Comparison of ENCODE assay signal across 8 cellular contexts in genomic region chr16:19067349-19068236, GRCh38. TPM values are rescaled to one million over a fixed set of nuclear protein-coding genes. Genes with fewer than 3 reads are reported as not detected.
DNase-seq lines count a peak whose midpoint lies in the region; ATAC-seq and TF ChIP-seq lines count a peak whose summit lies in the region.

TSS of gene COQ7 (plus strand) at chr16:19067614. CDS start at chr16:19067665, 51 bp downstream.

- peak within 1 kb of the TSS; percentile 99 for H2AFZ ChIP-seq in SK-N-SH (ENCODE audit: low read depth)

- peak in 1 of 2 donors; percentile 49 for TF ChIP-seq POLR2A in gastroesophageal sphincter (IDR thresholded peaks at IDR 0.05)

- TF ChIP-seq RAD21 in SK-N-SH (IDR thresholded peaks at IDR 0.05; ENCODE audit: low read length): no peak

- peak; percentile 99 for DNase-seq in GM04503 (ENCODE audit: low read depth)
- peak; percentile 82 for DNase-seq in NCI-H1048 (lab: John Stamatoyannopoulos, UW)
- peak; percentile 95 for DNase-seq in SK-N-SH
- DNase-seq in activated naive CD4-positive, alpha-beta T cell treated with anti-CD3 and anti-CD28 coated beads, Interleukin-2, amount 50 U/mL, for 16 hours: peak; percentile 99
- DNase-seq in substantia nigra (lab: John Stamatoyannopoulos, UW): peak; percentile 82 to 99 (median 95)

- ATAC-seq in HG02571 (IDR thresholded peaks at IDR 0.05; ENCODE audit: unreplicated experiment): peak; percentile 90
- peak; percentile 98 for ATAC-seq in gastroesophageal sphincter

- peak within 1 kb of the TSS; percentile 92 to 99 for H3K27ac ChIP-seq in SK-N-SH (ENCODE audit: low read depth in 2 of 2, low read length in 1 of 2)
- H3K27ac ChIP-seq in gastroesophageal sphincter: peak within 1 kb of the TSS; percentile 95 to 99 (median 98)
- peak within 1 kb of the TSS; percentile 99 for H3K27ac ChIP-seq in neutrophil
- peak within 1 kb of the TSS; percentile 98 for H3K27ac ChIP-seq in substantia nigra (ENCODE audit: low read depth, low read length, poor library complexity, severe bottlenecking)

- no peak for TF ChIP-seq CTCF in SK-N-SH (IDR thresholded peaks at IDR 0.05)
- peak in 2 of 4 experiments; percentile 10 to 11 for TF ChIP-seq CTCF in gastroesophageal sphincter (IDR thresholded peaks at IDR 0.05)
- TF ChIP-seq CTCF in neutrophil (IDR thresholded peaks at IDR 0.05): peak; percentile 34

- H3F3A ChIP-seq in SK-N-SH (replicated peaks; ENCODE audit: insufficient read depth): no peaks in the 10 kb centered on the region

- H3K36me3 ChIP-seq in SK-N-SH (replicated peaks in 1 of 2; ENCODE audit: control insufficient read depth in 1 of 2, insufficient read depth in 2 of 2, low read length in 1 of 2) (no peaks in the 10 kb centered on the region), gastroesophageal sphincter (peaks cover 0 to 13% of the 10 kb centered on the region in 2 donors), neutrophil (no peaks in the 10 kb centered on the region)

- H3K9me3 ChIP-seq in SK-N-SH: no peaks in the 10 kb centered on the region
- H3K9me3 ChIP-seq in gastroesophageal sphincter: no peaks in the 10 kb centered on the region
- no peaks in the 10 kb centered on the region for H3K9me3 ChIP-seq in neutrophil

- H4K20me1 ChIP-seq in SK-N-SH (ENCODE audit: insufficient read depth): no peaks in the 10 kb centered on the region

- H3K27me3 ChIP-seq in SK-N-SH (ENCODE audit: insufficient read depth) (no peaks in the 10 kb centered on the region), gastroesophageal sphincter (no peaks in the 10 kb centered on the region), neutrophil (no peaks in the 10 kb centered on the region)

- H3K9me2 ChIP-seq in SK-N-SH: no peaks in the 10 kb centered on the region

- peak within 1 kb of the TSS; percentile 97 for H3K9ac ChIP-seq in SK-N-SH

- TF ChIP-seq EP300 in SK-N-SH (IDR thresholded peaks at IDR 0.05; ENCODE audit: borderline replicate concordance in 1 of 2, low read depth in 1 of 2, low read length in 1 of 2) (no peak), gastroesophageal sphincter (IDR thresholded peaks at IDR 0.05) (peak; percentile 73)

- peaks cover 13% of the 10 kb centered on the region for H3K79me2 ChIP-seq in SK-N-SH (ENCODE audit: insufficient read depth)

- WGBS in SK-N-SH (ENCODE audit: low lambda C conversion rate): under 1% methylated on average over 34 of the region's 68 CpGs
- 0 to 3% methylated on average over 8 to 12 of the region's 68 CpGs for WGBS in gastroesophageal sphincter (ENCODE audit: low coverage in 1 of 2), 2 donors

- H3K4me1 ChIP-seq in SK-N-SH (ENCODE audit: control insufficient read depth in 1 of 2, insufficient read depth in 2 of 2, low read depth in 1 of 2, low read length in 1 of 2): no peaks in the 10 kb centered on the region; a peak in 1 of 4 replicates
- H3K4me1 ChIP-seq in gastroesophageal sphincter: peaks cover 0 to 28% (median 7%) of the 10 kb centered on the region in 3 donors
- H3K4me1 ChIP-seq in neutrophil (ENCODE audit: control insufficient read depth in 1 of 2, insufficient read depth in 1 of 2, low read depth in 1 of 2, low read length in 1 of 2): peaks cover 23 to 26% of the 10 kb centered on the region in 2 experiments

- H3K4me2 ChIP-seq in SK-N-SH: peak within 1 kb of the TSS; percentile 76

- CTCF ChIA-PET in SK-N-SH (lab: Yijun Ruan, JAX): interaction anchor here (1.2 to 4.3 kb wide), 3 partner anchors 18 to 435 kb away, joined by 5 to 16 read pairs (median 6); partner anchors contain the start of gene TMC7

- H3K4me3 ChIP-seq in SK-N-SH (ENCODE audit: low read depth in 2 of 2, low read length in 1 of 2) (peak within 1 kb of the TSS; percentile 74 to 94), gastroesophageal sphincter (peak within 1 kb of the TSS; percentile 74 to 79), neutrophil (ENCODE audit: low read depth in 1 of 2, low read length in 1 of 2) (peak within 1 kb of the TSS; percentile 80 to 81)

- POLR2A ChIA-PET in SK-N-SH (lab: Yijun Ruan, JAX): interaction anchor here (0.6 to 1.0 kb wide), 5 partner anchors 11 to 266 kb away, joined by 3 to 5 read pairs (median 3); partner anchors contain the start of gene ARL6IP1

TF ChIP-seq in SK-N-SH, 30 proteins besides CTCF, POLR2A, EP300 and RAD21 (continues in another document):
- TF ChIP-seq NRF1 (IDR thresholded peaks at IDR 0.05; ENCODE audit: low read depth, low read length) (peak; percentile 61), EZH2phosphoT487 (IDR thresholded peaks at IDR 0.05; ENCODE audit: borderline replicate concordance, low read depth) (no peak), MAX (IDR thresholded peaks at IDR 0.05; ENCODE audit: low read depth) (peak; percentile 65), GATA2 (CRISPR knock-in tag; IDR thresholded peaks at IDR 0.05) (no peak), ELF1 (IDR thresholded peaks at IDR 0.05) (peak; percentile 75), ZBTB33 (IDR thresholded peaks at IDR 0.05; ENCODE audit: borderline replicate concordance, low read depth) (no peak), IRF3 (IDR thresholded peaks at IDR 0.05; ENCODE audit: low read depth, low read length) (peak; percentile 89), USF1 (IDR thresholded peaks at IDR 0.05; ENCODE audit: borderline replicate concordance, low read depth) (peak; percentile 81), GABPA (IDR thresholded peaks at IDR 0.05; ENCODE audit: low read depth) (peak; percentile 76), NFIC (IDR thresholded peaks at IDR 0.05; ENCODE audit: borderline replicate concordance) (no peak), MXI1 (IDR thresholded peaks at IDR 0.05; ENCODE audit: low read depth, low read length) (peak; percentile 35), JUND (IDR thresholded peaks at IDR 0.05) (no peak), RFX5 (IDR thresholded peaks at IDR 0.05; ENCODE audit: low read length) (peak; percentile 77), REST (IDR thresholded peaks at IDR 0.05; ENCODE audit: low read depth, low read length) (no peak; the same call in 1 of the 2 replicates), FOSL2 (IDR thresholded peaks at IDR 0.05; ENCODE audit: borderline replicate concordance, low read depth) (no peak)

RNA-seq across cellular contexts. Expression of gene COQ7, which starts in this region (rescaled TPM):
- polyA plus RNA-seq in SK-N-SH (2012; rRNA removed): 17.9 and 24.0 TPM in 2 replicates
- 19.6 and 21.4 TPM in 2 replicates for polyA plus RNA-seq in SK-N-SH (2012; cell fraction: cytosol; rRNA removed)
- polyA plus RNA-seq in SK-N-SH (2012; cell fraction: nucleus; rRNA removed): 17.3 and 21.0 TPM in 2 replicates
- 10 to 100 TPM; 28.9 to 37.8 (median 34.3) TPM for total RNA-seq in gastroesophageal sphincter

Comparison
In these comparisons a context has a peak if more than half of its experiments do, and no peak if none do; other contexts are left out.
1. Peak in every context shown above with its lines: DNase-seq, ATAC-seq, H3K4me3 ChIP-seq and H3K27ac ChIP-seq.